Comparison of ENCODE assay signal across 1 cellular context in genomic region chr20:37914672-37915433, GRCh38.
TF ChIP-seq lines count a peak whose summit lies in the region.

No MANE protein-coding gene starts in this region.

TF ChIP-seq in HepG2, 621 proteins besides CTCF, POLR2A, EP300 and RAD21 (continued from another document and continues in another):
- TF ChIP-seq TGIF2 (CRISPR knock-in tag; IDR thresholded peaks at IDR 0.05), result no peak
- TF ChIP-seq NCOA2 (CRISPR knock-in tag; IDR thresholded peaks at IDR 0.05), result no peak
- no peak for TF ChIP-seq TEAD2 (CRISPR knock-in tag; IDR thresholded peaks at IDR 0.05)
- peak; percentile 64 for TF ChIP-seq BORCS8-MEF2B (CRISPR knock-in tag; IDR thresholded peaks at IDR 0.05)
- TF ChIP-seq RBFOX2 (IDR thresholded peaks at IDR 0.05; ENCODE audit: low read depth, low read length), result no peak
- no peak for TF ChIP-seq ZNF335 (CRISPR knock-in tag; IDR thresholded peaks at IDR 0.05)
- TF ChIP-seq, protein P1, sequence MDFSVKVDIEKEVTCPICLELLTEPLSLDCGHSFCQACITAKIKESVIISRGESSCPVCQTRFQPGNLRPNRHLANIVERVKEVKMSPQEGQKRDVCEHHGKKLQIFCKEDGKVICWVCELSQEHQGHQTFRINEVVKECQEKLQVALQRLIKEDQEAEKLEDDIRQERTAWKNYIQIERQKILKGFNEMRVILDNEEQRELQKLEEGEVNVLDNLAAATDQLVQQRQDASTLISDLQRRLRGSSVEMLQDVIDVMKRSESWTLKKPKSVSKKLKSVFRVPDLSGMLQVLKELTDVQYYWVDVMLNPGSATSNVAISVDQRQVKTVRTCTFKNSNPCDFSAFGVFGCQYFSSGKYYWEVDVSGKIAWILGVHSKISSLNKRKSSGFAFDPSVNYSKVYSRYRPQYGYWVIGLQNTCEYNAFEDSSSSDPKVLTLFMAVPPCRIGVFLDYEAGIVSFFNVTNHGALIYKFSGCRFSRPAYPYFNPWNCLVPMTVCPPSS (IDR thresholded peaks at IDR 0.05), result no peak
- TF ChIP-seq ZNF556 (CRISPR knock-in tag; IDR thresholded peaks at IDR 0.05; ENCODE audit: borderline replicate concordance), result no peak
- TF ChIP-seq ZBTB10 (CRISPR knock-in tag; IDR thresholded peaks at IDR 0.05; ENCODE audit: borderline replicate concordance), result no peak
- no peak for TF ChIP-seq CBX2 (IDR thresholded peaks at IDR 0.05; ENCODE audit: low read depth, low read length)
- TF ChIP-seq CBX2 (CRISPR knock-in tag; IDR thresholded peaks at IDR 0.05; ENCODE audit: low read depth), result no peak
- TF ChIP-seq AGO1 (IDR thresholded peaks at IDR 0.05; ENCODE audit: low read depth, low read length, poor library complexity, severe bottlenecking), result no peak
- no peak for TF ChIP-seq ZNF598 (CRISPR knock-in tag; IDR thresholded peaks at IDR 0.05; ENCODE audit: borderline replicate concordance)
- no peak for TF ChIP-seq ZNF549 (CRISPR knock-in tag; IDR thresholded peaks at IDR 0.05)
- no peak for TF ChIP-seq CBX5 (CRISPR knock-in tag; IDR thresholded peaks at IDR 0.05; ENCODE audit: borderline replicate concordance)
- TF ChIP-seq ELF3 (CRISPR knock-in tag; IDR thresholded peaks at IDR 0.05), result 0 out of 2 replicates have a peak, but pooled peaks have one; percentile 10
- no peak for TF ChIP-seq TIGD3 (CRISPR knock-in tag; IDR thresholded peaks at IDR 0.05; ENCODE audit: borderline replicate concordance)
- peak; percentile 70 for TF ChIP-seq ZFX (CRISPR knock-in tag; IDR thresholded peaks at IDR 0.05; ENCODE audit: low read depth)
- no peak for TF ChIP-seq ZNF577 (CRISPR knock-in tag; IDR thresholded peaks at IDR 0.05; ENCODE audit: borderline replicate concordance, low read depth)
- TF ChIP-seq TMF1 (CRISPR knock-in tag; IDR thresholded peaks at IDR 0.05; ENCODE audit: low read depth), result no peak
- TF ChIP-seq ZNF333 (CRISPR knock-in tag; IDR thresholded peaks at IDR 0.05; ENCODE audit: borderline replicate concordance), result no peak; the same call in 1 of the 2 replicates
- TF ChIP-seq ZNF263 (CRISPR knock-in tag; IDR thresholded peaks at IDR 0.05), result no peak
- no peak for TF ChIP-seq SOX13 (IDR thresholded peaks at IDR 0.05)
- TF ChIP-seq SOX13 (CRISPR knock-in tag; conservative IDR thresholded peaks at IDR 0.05 in 1 of 2, IDR thresholded peaks at IDR 0.05 in 1 of 2), result no peak
- TF ChIP-seq PLRG1 (conservative IDR thresholded peaks at IDR 0.05), result no peak
- no peak; the same call in 1 of the 2 replicates for TF ChIP-seq TOPORS (CRISPR knock-in tag; IDR thresholded peaks at IDR 0.05)
- TF ChIP-seq ERF (CRISPR knock-in tag; IDR thresholded peaks at IDR 0.05), result no peak
- no peak for TF ChIP-seq ZSCAN21 (CRISPR knock-in tag; IDR thresholded peaks at IDR 0.05; ENCODE audit: borderline replicate concordance)
- no peak for TF ChIP-seq SRSF9 (IDR thresholded peaks at IDR 0.05; ENCODE audit: borderline replicate concordance, insufficient read depth, low read depth, low read length, poor library complexity, severe bottlenecking)
- no peak for TF ChIP-seq ZNF496 (CRISPR knock-in tag; IDR thresholded peaks at IDR 0.05; ENCODE audit: insufficient replicate concordance)
- TF ChIP-seq GATA4 (IDR thresholded peaks at IDR 0.05; ENCODE audit: borderline replicate concordance, low read depth), result no peak; the same call in 1 of the 2 replicates
- no peak for TF ChIP-seq NBN (conservative IDR thresholded peaks at IDR 0.05)
- peak; percentile 20; the same call in 1 of the 2 replicates for TF ChIP-seq ISL2 (CRISPR knock-in tag; IDR thresholded peaks at IDR 0.05)
- peak; percentile 24; the same call in 1 of the 2 replicates for TF ChIP-seq ZNF768 (CRISPR knock-in tag; IDR thresholded peaks at IDR 0.05)
- TF ChIP-seq SETDB1 (CRISPR knock-in tag; IDR thresholded peaks at IDR 0.05; ENCODE audit: borderline replicate concordance), result no peak
- TF ChIP-seq NR3C1 (CRISPR knock-in tag; IDR thresholded peaks at IDR 0.05), result no peak
- 0 out of 2 replicates have a peak, but pooled peaks have one; percentile 26 for TF ChIP-seq ZNF205 (CRISPR knock-in tag; IDR thresholded peaks at IDR 0.05)
- TF ChIP-seq ZNF33B (CRISPR knock-in tag; IDR thresholded peaks at IDR 0.05), result no peak
- no peak for TF ChIP-seq SNAI1 (CRISPR knock-in tag; IDR thresholded peaks at IDR 0.05; ENCODE audit: borderline replicate concordance)
- no peak for TF ChIP-seq FUBP1 (CRISPR knock-in tag; IDR thresholded peaks at IDR 0.05; ENCODE audit: borderline replicate concordance)
- no peak for TF ChIP-seq ATF2 (CRISPR knock-in tag; IDR thresholded peaks at IDR 0.05)
- no peak for TF ChIP-seq SAFB2 (CRISPR knock-in tag; IDR thresholded peaks at IDR 0.05; ENCODE audit: borderline replicate concordance, low read depth)
- TF ChIP-seq, protein P2, sequence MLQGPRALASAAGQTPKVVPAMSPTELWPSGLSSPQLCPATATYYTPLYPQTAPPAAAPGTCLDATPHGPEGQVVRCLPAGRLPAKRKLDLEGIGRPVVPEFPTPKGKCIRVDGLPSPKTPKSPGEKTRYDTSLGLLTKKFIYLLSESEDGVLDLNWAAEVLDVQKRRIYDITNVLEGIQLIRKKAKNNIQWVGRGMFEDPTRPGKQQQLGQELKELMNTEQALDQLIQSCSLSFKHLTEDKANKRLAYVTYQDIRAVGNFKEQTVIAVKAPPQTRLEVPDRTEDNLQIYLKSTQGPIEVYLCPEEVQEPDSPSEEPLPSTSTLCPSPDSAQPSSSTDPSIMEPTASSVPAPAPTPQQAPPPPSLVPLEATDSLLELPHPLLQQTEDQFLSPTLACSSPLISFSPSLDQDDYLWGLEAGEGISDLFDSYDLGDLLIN (CRISPR knock-in tag; IDR thresholded peaks at IDR 0.05; ENCODE audit: borderline replicate concordance), result peak; percentile 60; the same call in 1 of the 2 replicates
- TF ChIP-seq, protein P3, sequence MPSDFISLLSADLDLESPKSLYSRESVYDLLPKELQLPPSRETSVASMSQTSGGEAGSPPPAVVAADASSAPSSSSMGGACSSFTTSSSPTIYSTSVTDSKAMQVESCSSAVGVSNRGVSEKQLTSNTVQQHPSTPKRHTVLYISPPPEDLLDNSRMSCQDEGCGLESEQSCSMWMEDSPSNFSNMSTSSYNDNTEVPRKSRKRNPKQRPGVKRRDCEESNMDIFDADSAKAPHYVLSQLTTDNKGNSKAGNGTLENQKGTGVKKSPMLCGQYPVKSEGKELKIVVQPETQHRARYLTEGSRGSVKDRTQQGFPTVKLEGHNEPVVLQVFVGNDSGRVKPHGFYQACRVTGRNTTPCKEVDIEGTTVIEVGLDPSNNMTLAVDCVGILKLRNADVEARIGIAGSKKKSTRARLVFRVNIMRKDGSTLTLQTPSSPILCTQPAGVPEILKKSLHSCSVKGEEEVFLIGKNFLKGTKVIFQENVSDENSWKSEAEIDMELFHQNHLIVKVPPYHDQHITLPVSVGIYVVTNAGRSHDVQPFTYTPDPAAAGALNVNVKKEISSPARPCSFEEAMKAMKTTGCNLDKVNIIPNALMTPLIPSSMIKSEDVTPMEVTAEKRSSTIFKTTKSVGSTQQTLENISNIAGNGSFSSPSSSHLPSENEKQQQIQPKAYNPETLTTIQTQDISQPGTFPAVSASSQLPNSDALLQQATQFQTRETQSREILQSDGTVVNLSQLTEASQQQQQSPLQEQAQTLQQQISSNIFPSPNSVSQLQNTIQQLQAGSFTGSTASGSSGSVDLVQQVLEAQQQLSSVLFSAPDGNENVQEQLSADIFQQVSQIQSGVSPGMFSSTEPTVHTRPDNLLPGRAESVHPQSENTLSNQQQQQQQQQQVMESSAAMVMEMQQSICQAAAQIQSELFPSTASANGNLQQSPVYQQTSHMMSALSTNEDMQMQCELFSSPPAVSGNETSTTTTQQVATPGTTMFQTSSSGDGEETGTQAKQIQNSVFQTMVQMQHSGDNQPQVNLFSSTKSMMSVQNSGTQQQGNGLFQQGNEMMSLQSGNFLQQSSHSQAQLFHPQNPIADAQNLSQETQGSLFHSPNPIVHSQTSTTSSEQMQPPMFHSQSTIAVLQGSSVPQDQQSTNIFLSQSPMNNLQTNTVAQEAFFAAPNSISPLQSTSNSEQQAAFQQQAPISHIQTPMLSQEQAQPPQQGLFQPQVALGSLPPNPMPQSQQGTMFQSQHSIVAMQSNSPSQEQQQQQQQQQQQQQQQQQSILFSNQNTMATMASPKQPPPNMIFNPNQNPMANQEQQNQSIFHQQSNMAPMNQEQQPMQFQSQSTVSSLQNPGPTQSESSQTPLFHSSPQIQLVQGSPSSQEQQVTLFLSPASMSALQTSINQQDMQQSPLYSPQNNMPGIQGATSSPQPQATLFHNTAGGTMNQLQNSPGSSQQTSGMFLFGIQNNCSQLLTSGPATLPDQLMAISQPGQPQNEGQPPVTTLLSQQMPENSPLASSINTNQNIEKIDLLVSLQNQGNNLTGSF (CRISPR knock-in tag; IDR thresholded peaks at IDR 0.05), result no peak
- TF ChIP-seq MED8 (CRISPR knock-in tag; IDR thresholded peaks at IDR 0.05; ENCODE audit: insufficient replicate concordance), result no peak
- no peak for TF ChIP-seq ARNT (IDR thresholded peaks at IDR 0.05)
- no peak for TF ChIP-seq TARDBP (CRISPR knock-in tag; IDR thresholded peaks at IDR 0.05)
- 0 out of 2 replicates have a peak, but pooled peaks have one; percentile 36 for TF ChIP-seq KLF6 (CRISPR knock-in tag; IDR thresholded peaks at IDR 0.05)
- TF ChIP-seq, protein P4, sequence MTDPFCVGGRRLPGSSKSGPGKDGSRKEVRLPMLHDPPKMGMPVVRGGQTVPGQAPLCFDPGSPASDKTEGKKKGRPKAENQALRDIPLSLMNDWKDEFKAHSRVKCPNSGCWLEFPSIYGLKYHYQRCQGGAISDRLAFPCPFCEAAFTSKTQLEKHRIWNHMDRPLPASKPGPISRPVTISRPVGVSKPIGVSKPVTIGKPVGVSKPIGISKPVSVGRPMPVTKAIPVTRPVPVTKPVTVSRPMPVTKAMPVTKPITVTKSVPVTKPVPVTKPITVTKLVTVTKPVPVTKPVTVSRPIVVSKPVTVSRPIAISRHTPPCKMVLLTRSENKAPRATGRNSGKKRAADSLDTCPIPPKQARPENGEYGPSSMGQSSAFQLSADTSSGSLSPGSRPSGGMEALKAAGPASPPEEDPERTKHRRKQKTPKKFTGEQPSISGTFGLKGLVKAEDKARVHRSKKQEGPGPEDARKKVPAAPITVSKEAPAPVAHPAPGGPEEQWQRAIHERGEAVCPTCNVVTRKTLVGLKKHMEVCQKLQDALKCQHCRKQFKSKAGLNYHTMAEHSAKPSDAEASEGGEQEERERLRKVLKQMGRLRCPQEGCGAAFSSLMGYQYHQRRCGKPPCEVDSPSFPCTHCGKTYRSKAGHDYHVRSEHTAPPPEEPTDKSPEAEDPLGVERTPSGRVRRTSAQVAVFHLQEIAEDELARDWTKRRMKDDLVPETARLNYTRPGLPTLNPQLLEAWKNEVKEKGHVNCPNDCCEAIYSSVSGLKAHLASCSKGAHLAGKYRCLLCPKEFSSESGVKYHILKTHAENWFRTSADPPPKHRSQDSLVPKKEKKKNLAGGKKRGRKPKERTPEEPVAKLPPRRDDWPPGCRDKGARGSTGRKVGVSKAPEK (CRISPR knock-in tag; IDR thresholded peaks at IDR 0.05; ENCODE audit: borderline replicate concordance), result 0 out of 2 replicates have a peak, but pooled peaks have one; percentile 66
- TF ChIP-seq PHF5A (CRISPR knock-in tag; IDR thresholded peaks at IDR 0.05; ENCODE audit: low read depth, unreplicated experiment), result no peak
- no peak for TF ChIP-seq NFRKB (IDR thresholded peaks at IDR 0.05)
